Comparison of ENCODE assay signal across 5 cellular contexts in the genomic region with DNA sequence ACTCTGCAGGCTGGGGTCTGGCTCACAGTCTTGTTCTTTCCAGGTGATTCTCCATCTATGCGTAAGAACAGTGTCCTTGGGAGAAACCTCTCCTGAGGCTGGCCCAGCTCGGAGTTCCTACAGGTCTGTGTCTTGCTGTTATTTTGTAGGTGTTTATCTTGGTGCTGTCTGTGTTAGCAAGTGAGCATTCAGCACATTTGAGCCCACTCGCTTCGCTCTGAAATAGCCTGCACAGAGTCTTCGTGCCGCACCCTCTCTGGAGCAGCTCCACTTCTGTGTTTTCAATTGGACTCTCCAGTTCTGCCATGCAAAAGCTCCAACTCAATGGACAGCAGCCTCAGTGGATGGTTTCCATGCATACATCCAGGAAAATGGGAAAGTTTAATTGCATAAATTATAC.
"Had no signal": no experiment of that assay in that cellular context is flagged by ENCODE, and none has a peak within 500 bp of the region (broad histone marks: within the 10 kb centered on the region; RNA-seq: fewer than 3 reads in every experiment).

No MANE protein-coding gene starts in this region.

- H3K4me3 ChIP-seq: GM23248, K562 had no signal

- DNase-seq: GM23248, H9, HCEC 1CT, IMR-90 had no signal

- H2AFZ ChIP-seq: GM23248 had no signal

- H3K9ac ChIP-seq: GM23248 had no signal

- H3K27ac ChIP-seq: GM23248 had no signal

- H3K4me3 Mint-ChIP-seq: H9 had no signal

- H3K27ac Mint-ChIP-seq: H9 had no signal

- ATAC-seq: K562 had no signal
